Comparison of ENCODE assay signal across 13 cellular contexts in the genomic region with DNA sequence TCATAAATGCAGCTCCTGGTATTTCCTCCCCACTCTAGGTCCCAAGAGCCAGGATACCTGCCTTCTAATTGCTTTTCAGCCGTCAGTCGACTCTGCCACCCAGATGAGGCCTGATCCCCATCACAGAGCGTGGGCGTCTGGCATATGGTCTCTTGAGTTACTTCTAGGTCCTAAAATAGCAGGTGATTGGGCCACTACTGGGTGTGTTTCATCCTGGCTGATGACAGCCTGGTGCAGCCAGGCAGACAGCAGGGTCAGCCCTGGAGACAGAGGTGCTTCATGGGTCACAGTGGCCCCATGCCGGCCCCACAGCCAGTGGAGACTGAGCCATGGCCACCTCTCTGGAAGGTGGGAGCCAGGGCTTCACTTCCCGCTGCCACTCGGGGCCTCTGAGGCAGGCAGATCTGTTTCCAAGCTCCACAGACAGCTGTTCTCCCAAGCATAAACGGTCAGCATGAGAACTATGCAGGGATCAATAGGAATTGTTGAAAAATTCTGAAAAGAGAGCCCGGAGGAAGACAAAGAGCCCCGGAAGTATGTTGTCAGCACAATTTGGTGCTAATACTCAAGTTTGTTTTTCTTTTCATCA.
DNase-seq lines count a peak whose midpoint lies in the region; ATAC-seq and TF ChIP-seq lines count a peak whose summit lies in the region.
"Had no signal": no experiment of that assay in that cellular context is flagged by ENCODE, and none has a peak within 500 bp of the region (broad histone marks: within the 10 kb centered on the region; RNA-seq: fewer than 3 reads in every experiment).

No MANE protein-coding gene starts in this region.

- dilution Hi-C loops in IMR-90 (cut with HindIII; ENCODE audit: low sequenced_read_pairs, unreplicated experiment) = no loop called here

- H3K9me1 ChIP-seq in IMR-90 (ENCODE audit: insufficient read depth, low read length) = peaks cover 31% of the 10 kb centered on the region

- H2AK5ac ChIP-seq in IMR-90 (ENCODE audit: low read depth, low read length) = peak overlapping the region; percentile 91

- intact Hi-C loops in IMR-90 (cut with micrococcal nuclease) (no loop called here), lower lobe of right lung (cut with DNase I) (no loop called here), aorta (cut with DNase I) (loop anchor here (5.0 to 10.0 kb wide), 3 partner anchors 43 to 85 kb away; a partner anchor contains a TSS)

- DNase-seq in IMR-90 (no peak), caudate nucleus (lab: John Stamatoyannopoulos, UW) (peak in 1 of 61 donors; percentile 9), lower lobe of right lung (no peak), substantia nigra (lab: John Stamatoyannopoulos, UW) (peak in 3 of 49 donors; percentile 9 to 46 (median 19)), aorta (no peak), omental fat pad (ENCODE audit: low spot score) (no peak), T1000 (lab: John Stamatoyannopoulos, UW) (no peak)
- DNase-seq: activated T-cell treated with anti-CD3 and anti-CD28 coated beads for 4 hours; NCI-H748 treated with DMSO at 0.1 percent for 48 hours; stimulated activated CD4-positive, alpha-beta T cell treated with anti-CD3 and anti-CD28 coated beads, Interleukin-2, amount 100 ng/mL, for 48 hours; trophoblast cell had no signal

- H3K9me3 ChIP-seq in IMR-90 (ENCODE audit: control insufficient read depth, insufficient read depth, low read length) = no peaks in the 10 kb centered on the region
- H3K9me3 ChIP-seq in lower lobe of right lung = no peaks in the 10 kb centered on the region
- H3K9me3 ChIP-seq in aorta (ENCODE audit: control insufficient read depth, low read length) = no peaks in the 10 kb centered on the region

- H3K27ac ChIP-seq in IMR-90 (ENCODE audit: insufficient read depth, low read length) (peak overlapping the region; percentile 96), caudate nucleus (ENCODE audit: low read depth, low read length) (peak overlapping the region; percentile 65), lower lobe of right lung (peak overlapping the region; percentile 73), substantia nigra (ENCODE audit: low read depth, low read length, poor library complexity, severe bottlenecking) (peak overlapping the region; percentile 75), aorta (ENCODE audit: low read depth in 1 of 2, low read length in 2 of 2) (peak overlapping the region in 1 of 2 donors; percentile 12)
- H3K27ac ChIP-seq: KMS-11 had no signal

- ATAC-seq in IMR-90 (ENCODE audit: low read depth) = no peak
- ATAC-seq in lower lobe of right lung = no peak
- ATAC-seq in aorta (ENCODE audit: low FRiP score) = no peak
- ATAC-seq in omental fat pad (ENCODE audit: low FRiP score) = no peak
- no peak for ATAC-seq in GM18861 (IDR thresholded peaks at IDR 0.05; ENCODE audit: unreplicated experiment)

- H3K56ac ChIP-seq in IMR-90 (ENCODE audit: extremely low read depth, insufficient read depth, low read length) = peak overlapping the region; percentile 27; the same call in 1 of the 2 replicates

- H3K9ac ChIP-seq in IMR-90 (ENCODE audit: low read depth, low read length) = peak overlapping the region; percentile 22
- H3K9ac ChIP-seq: KMS-11 had no signal

- TF ChIP-seq CTCF in IMR-90 (conservative IDR thresholded peaks at IDR 0.05; ENCODE audit: low read depth, low read length) (no peak), lower lobe of right lung (IDR thresholded peaks at IDR 0.05) (no peak), omental fat pad (IDR thresholded peaks at IDR 0.05) (no peak)

- WGBS in IMR-90 (ENCODE audit: extremely low coverage in 2 of 2, insufficient read length in 1 of 2), 2 experiments = 20% methylated on average over 2 of the region's 10 CpGs; no CpG with 5 or more reads in 1 of the 2 experiments
- 72 to 74% methylated on average over 10 of the region's 10 CpGs for WGBS in aorta, 2 donors

- H4K5ac ChIP-seq in IMR-90 (ENCODE audit: low read depth, low read length) = peak overlapping the region; percentile 82

- H3K79me1 ChIP-seq in IMR-90 (ENCODE audit: low read depth in 1 of 2, low read length in 2 of 2) = peaks cover 0 to 34% of the 10 kb centered on the region in 2 experiments; a peak in 2 of 4 replicates

- peak overlapping the region; percentile 77 for H2BK20ac ChIP-seq in IMR-90 (ENCODE audit: low read depth, low read length)

- H4K8ac ChIP-seq in IMR-90 (ENCODE audit: low read depth in 2 of 2, low read length in 2 of 2) = peak overlapping the region; percentile 76 to 77

- CTCF ChIA-PET in IMR-90 (lab: Yijun Ruan, JAX) = no interaction called here

- H3K4me2 ChIP-seq in IMR-90 (ENCODE audit: low read depth, low read length) = no peak overlapping the region
- H3K4me2 ChIP-seq: KMS-11 had no signal

- peak overlapping the region; percentile 69 for H3K18ac ChIP-seq in IMR-90 (ENCODE audit: low read depth, low read length)

- peak overlapping the region; percentile 63 for H2AK9ac ChIP-seq in IMR-90 (replicated peaks; ENCODE audit: low read depth, low read length, poor library complexity)

- no peak for TF ChIP-seq RAD21 in IMR-90 (IDR thresholded peaks at IDR 0.05; ENCODE audit: low read length)

- peak overlapping the region; percentile 81 for H3K14ac ChIP-seq in IMR-90 (replicated peaks; ENCODE audit: low read depth, low read length)

- peak overlapping the region; percentile 52 for H3K23ac ChIP-seq in IMR-90 (ENCODE audit: low read depth, low read length)

- H3K27me3 ChIP-seq in IMR-90 (ENCODE audit: control insufficient read depth, insufficient read depth, low read length) (no peaks in the 10 kb centered on the region), lower lobe of right lung (ENCODE audit: low read depth) (no peaks in the 10 kb centered on the region), aorta (ENCODE audit: control insufficient read depth in 1 of 2, insufficient read depth in 2 of 2, low read length in 1 of 2) (no peaks in the 10 kb centered on the region)

- POLR2A ChIA-PET in IMR-90 (lab: Charles Lee; ENCODE audit: unreplicated experiment) = no interaction called here

- peak overlapping the region; percentile 67 for H4K91ac ChIP-seq in IMR-90 (ENCODE audit: insufficient read depth, low read depth, low read length)

- no peak for TF ChIP-seq POLR2A in IMR-90 (IDR thresholded peaks at IDR 0.05; ENCODE audit: low read depth, low read length)

- in situ Hi-C loops in IMR-90 (cut with MboI; ENCODE audit: low sequenced_read_pairs) = no loop called here

- BruUV-seq in IMR-90 (replicated peaks; lab: Mats Ljungman, UMichigan) = no TSS peak

- H3K36me3 ChIP-seq in IMR-90 (ENCODE audit: control insufficient read depth, insufficient read depth, low read length) = no peaks in the 10 kb centered on the region
- H3K36me3 ChIP-seq in lower lobe of right lung = no peaks in the 10 kb centered on the region
- no peaks in the 10 kb centered on the region for H3K36me3 ChIP-seq in aorta (ENCODE audit: control insufficient read depth in 1 of 2, insufficient read depth in 2 of 2, low read length in 1 of 2)

- peaks cover 47% of the 10 kb centered on the region for H3K4me1 ChIP-seq in IMR-90 (ENCODE audit: control insufficient read depth, insufficient read depth, low read length)
- peaks cover 51% of the 10 kb centered on the region for H3K4me1 ChIP-seq in lower lobe of right lung
- peaks cover 3 to 4% of the 10 kb centered on the region in 2 donors for H3K4me1 ChIP-seq in aorta (ENCODE audit: control insufficient read depth in 1 of 2, insufficient read depth in 2 of 2, low read length in 2 of 2)

- H2BK15ac ChIP-seq in IMR-90 (ENCODE audit: low read depth, low read length) = peak overlapping the region; percentile 81; the same call in 2 of the 3 replicates

- peak overlapping the region; percentile 89 for H2BK5ac ChIP-seq in IMR-90 (ENCODE audit: low read depth, low read length, poor library complexity, severe bottlenecking)

- H2AFZ ChIP-seq in IMR-90 (replicated peaks; ENCODE audit: low read length, poor library complexity) = peak overlapping the region; percentile 80

- H3K4me3 ChIP-seq in IMR-90 (ENCODE audit: insufficient read depth, low read depth, low read length) (no peak overlapping the region), lower lobe of right lung (no peak overlapping the region), aorta (ENCODE audit: low read length in 2 of 2) (no peak overlapping the region)

- peak overlapping the region; percentile 90 for H2BK120ac ChIP-seq in IMR-90 (ENCODE audit: low read depth, low read length)

- no peaks in the 10 kb centered on the region for H4K20me1 ChIP-seq in IMR-90 (ENCODE audit: insufficient read depth, low read length)

- peak overlapping the region; percentile 88 for H3K4ac ChIP-seq in IMR-90 (ENCODE audit: low read depth, low read length)

TF ChIP-seq in IMR-90, 13 proteins besides CTCF, POLR2A, EP300 and RAD21:
- TF ChIP-seq MAFK (IDR thresholded peaks at IDR 0.05; ENCODE audit: low read depth, low read length) (peak; percentile 42), NFE2L2 (IDR thresholded peaks at IDR 0.05; ENCODE audit: low read depth, low read length) (no peak)

Comparison
In these comparisons a context has a peak if more than half of its experiments do, and no peak if none do; other contexts are left out.
1. intact Hi-C loops: an anchor here in aorta (5.0 to 10.0 kb wide); none called in IMR-90 and lower lobe of right lung.